ENCODE assay signal across 11 cellular contexts in genomic region chr15:85742186-85742751, GRCh38. TPM values are rescaled to one million over a fixed set of nuclear protein-coding genes. Genes with fewer than 3 reads are reported as not detected.
DNase-seq lines count a peak whose midpoint lies in the region; ATAC-seq and TF ChIP-seq lines count a peak whose summit lies in the region.
"Had no signal": no experiment of that assay in that cellular context is flagged by ENCODE, and none has a peak within 500 bp of the region (broad histone marks: within the 10 kb centered on the region; RNA-seq: fewer than 3 reads in every experiment).

No MANE protein-coding gene starts in this region.

- H3K27ac Mint-ChIP-seq in T-helper 2 cell treated with Interferon-gamma antibody and Interleukin-4, amounts not matched to agents 5 μg/mL and 100 μg/mL, for 36 hours = peak overlapping the region; percentile 15
- H3K27ac Mint-ChIP-seq in activated naive CD8-positive, alpha-beta T cell treated with anti-CD3 and anti-CD28 coated beads for 36 hours = peak overlapping the region; percentile 22
- H3K27ac Mint-ChIP-seq in stimulated activated naive B cell treated with anti-CD40 and anti-IgM and Interleukin-4, amounts not matched to agents 10 μg/mL and 1 μg/mL and 100 μg/mL, for 72 hours = peak overlapping the region; percentile 84

- H3K4me3 ChIP-seq in right atrium auricular region (no peak overlapping the region), BE2C (ENCODE audit: low read depth, low read length) (no peak overlapping the region)

- peaks cover 65% of the 10 kb centered on the region for H3K36me3 Mint-ChIP-seq in T-helper 2 cell treated with Interferon-gamma antibody and Interleukin-4, amounts not matched to agents 5 μg/mL and 100 μg/mL, for 36 hours (ENCODE audit: low read depth)
- H3K36me3 Mint-ChIP-seq in activated naive CD8-positive, alpha-beta T cell treated with anti-CD3 and anti-CD28 coated beads for 36 hours = peaks cover 15% of the 10 kb centered on the region
- H3K36me3 Mint-ChIP-seq in stimulated activated naive B cell treated with anti-CD40 and anti-IgM and Interleukin-4, amounts not matched to agents 10 μg/mL and 1 μg/mL and 100 μg/mL, for 72 hours = peaks cover 29 to 60% of the 10 kb centered on the region in 2 donors

- H3K9me3 Mint-ChIP-seq in T-helper 2 cell treated with Interferon-gamma antibody and Interleukin-4, amounts not matched to agents 5 μg/mL and 100 μg/mL, for 36 hours = no peaks in the 10 kb centered on the region
- no peaks in the 10 kb centered on the region for H3K9me3 Mint-ChIP-seq in activated naive CD8-positive, alpha-beta T cell treated with anti-CD3 and anti-CD28 coated beads for 36 hours
- H3K9me3 Mint-ChIP-seq in stimulated activated naive B cell treated with anti-CD40 and anti-IgM and Interleukin-4, amounts not matched to agents 10 μg/mL and 1 μg/mL and 100 μg/mL, for 72 hours = no peaks in the 10 kb centered on the region

- H3K36me3 ChIP-seq in right atrium auricular region (peaks cover 100% of the 10 kb centered on the region), BE2C (peaks cover 30% of the 10 kb centered on the region)

- H3K27me3 Mint-ChIP-seq in T-helper 2 cell treated with Interferon-gamma antibody and Interleukin-4, amounts not matched to agents 5 μg/mL and 100 μg/mL, for 36 hours (ENCODE audit: low read depth) = no peaks in the 10 kb centered on the region
- H3K27me3 Mint-ChIP-seq in activated naive CD8-positive, alpha-beta T cell treated with anti-CD3 and anti-CD28 coated beads for 36 hours = no peaks in the 10 kb centered on the region
- H3K27me3 Mint-ChIP-seq in stimulated activated naive B cell treated with anti-CD40 and anti-IgM and Interleukin-4, amounts not matched to agents 10 μg/mL and 1 μg/mL and 100 μg/mL, for 72 hours = no peaks in the 10 kb centered on the region

- TF ChIP-seq CTCF in right atrium auricular region (IDR thresholded peaks at IDR 0.05) = no peak
- no peak for TF ChIP-seq CTCF in BE2C (IDR thresholded peaks at IDR 0.05; ENCODE audit: low read depth, low read length)

- no peak for ATAC-seq in stimulated activated naive B cell treated with anti-CD40 and anti-IgM and Interleukin-4, amounts not matched to agents 10 μg/mL and 1 μg/mL and 100 μg/mL, for 72 hours (replicated peaks)

- DNase-seq in T-helper 2 cell treated with Interferon-gamma antibody and Interleukin-4, amounts not matched to agents 5 μg/mL and 100 μg/mL, for 36 hours (ENCODE audit: low spot score) = no peak
- DNase-seq in T-helper 2 cell (no peak), right atrium auricular region (ENCODE audit: low spot score) (peak; percentile 54), NCI-H2081 treated with DMSO at 0.1 percent for 48 hours (lab: John Stamatoyannopoulos, UW) (no peak), foreskin melanocyte (no peak), BE2C (no peak)
- no peak for DNase-seq in activated naive CD8-positive, alpha-beta T cell treated with anti-CD3 and anti-CD28 coated beads for 36 hours
- no peak for DNase-seq in stimulated activated naive B cell treated with anti-CD40 and anti-IgM and Interleukin-4, amounts not matched to agents 10 μg/mL and 1 μg/mL and 100 μg/mL, for 72 hours
- DNase-seq: AML-193, amniotic stem cell, T1000 had no signal

- H3K4me3 Mint-ChIP-seq in T-helper 2 cell treated with Interferon-gamma antibody and Interleukin-4, amounts not matched to agents 5 μg/mL and 100 μg/mL, for 36 hours = no peak overlapping the region
- no peak overlapping the region for H3K4me3 Mint-ChIP-seq in activated naive CD8-positive, alpha-beta T cell treated with anti-CD3 and anti-CD28 coated beads for 36 hours
- H3K4me3 Mint-ChIP-seq in stimulated activated naive B cell treated with anti-CD40 and anti-IgM and Interleukin-4, amounts not matched to agents 10 μg/mL and 1 μg/mL and 100 μg/mL, for 72 hours = no peak overlapping the region

- H3K4me1 ChIP-seq in right atrium auricular region (peaks cover 0 to 12% of the 10 kb centered on the region in 2 donors), BE2C (no peaks in the 10 kb centered on the region)

- no peaks in the 10 kb centered on the region for H3K4me1 Mint-ChIP-seq in T-helper 2 cell treated with Interferon-gamma antibody and Interleukin-4, amounts not matched to agents 5 μg/mL and 100 μg/mL, for 36 hours (ENCODE audit: low read depth)
- no peaks in the 10 kb centered on the region for H3K4me1 Mint-ChIP-seq in activated naive CD8-positive, alpha-beta T cell treated with anti-CD3 and anti-CD28 coated beads for 36 hours
- H3K4me1 Mint-ChIP-seq in stimulated activated naive B cell treated with anti-CD40 and anti-IgM and Interleukin-4, amounts not matched to agents 10 μg/mL and 1 μg/mL and 100 μg/mL, for 72 hours = no peaks in the 10 kb centered on the region

- H3K27me3 ChIP-seq in right atrium auricular region (no peaks in the 10 kb centered on the region), BE2C (no peaks in the 10 kb centered on the region)

- H3K9me3 ChIP-seq in right atrium auricular region (no peaks in the 10 kb centered on the region), BE2C (no peaks in the 10 kb centered on the region)

- peak overlapping the region in 1 of 2 donors; percentile 34 for H3K27ac ChIP-seq in right atrium auricular region

RNA-seq across cellular contexts. Expression of gene KLHL25, which starts 52.5 kb away (rescaled TPM):
- 1 to 10 TPM; 2.9 to 3.7 TPM for total RNA-seq in activated naive CD8-positive, alpha-beta T cell treated with anti-CD3 and anti-CD28 coated beads for 36 hours
- 1 to 10 TPM; 4.1 TPM for total RNA-seq in right atrium auricular region
- polyA plus RNA-seq in BE2C (2012; ENCODE audit: insufficient read depth, insufficient read length, low read depth) = 9.0 TPM

Comparison
In these comparisons a context has a peak if more than half of its experiments do, and no peak if none do; other contexts are left out.
1. H3K27ac Mint-ChIP-seq: peak in every context shown above with its lines; median percentile 84 in stimulated activated naive B cell treated with anti-CD40 and anti-IgM and Interleukin-4, amounts not matched to agents 10 μg/mL and 1 μg/mL and 100 μg/mL, for 72 hours; 22 in activated naive CD8-positive, alpha-beta T cell treated with anti-CD3 and anti-CD28 coated beads for 36 hours; 15 in T-helper 2 cell treated with Interferon-gamma antibody and Interleukin-4, amounts not matched to agents 5 μg/mL and 100 μg/mL, for 36 hours.